ENCODE assay signal across 1 cellular context in genomic region chr17:42750730-42751356, GRCh38.
A peak's percentile ranks its signal among the peaks of the same experiment; 100 is the strongest.
TF ChIP-seq lines count a peak whose summit lies in the region.

No MANE protein-coding gene starts in this region.

TF ChIP-seq in K562, 482 proteins besides CTCF, POLR2A, EP300 and RAD21 (continued from another document and continues in another):
- TF ChIP-seq MLX (CRISPR knock-in tag; conservative IDR thresholded peaks at IDR 0.05) (no peak), L3MBTL2 (IDR thresholded peaks at IDR 0.05) (peak; percentile 18; the same call in 1 of the 2 replicates), THRAP3 (IDR thresholded peaks at IDR 0.05; ENCODE audit: borderline replicate concordance) (no peak), HSF4 (CRISPR knock-in tag; IDR thresholded peaks at IDR 0.05; ENCODE audit: borderline replicate concordance) (no peak), WHSC1 (IDR thresholded peaks at IDR 0.05; ENCODE audit: low read length) (no peak), ZC3H11A (IDR thresholded peaks at IDR 0.05; ENCODE audit: low read depth, low read length) (no peak), KDM5B (IDR thresholded peaks at IDR 0.05; ENCODE audit: insufficient replicate concordance, low read depth, low read length) (no peak), ZNF239 (CRISPR knock-in tag; IDR thresholded peaks at IDR 0.05) (0 out of 2 replicates have a peak, but pooled peaks have one; percentile 19), MIER1 (IDR thresholded peaks at IDR 0.05; ENCODE audit: low read depth) (no peak), ZBTB34 (CRISPR knock-in tag; IDR thresholded peaks at IDR 0.05) (no peak), CHAMP1 (IDR thresholded peaks at IDR 0.05) (no peak), HINFP (tag; conservative IDR thresholded peaks at IDR 0.05; ENCODE audit: low read depth) (no peak), ETV1 (tag; conservative IDR thresholded peaks at IDR 0.05; ENCODE audit: low read depth) (no peak), PREB (CRISPR knock-in tag; IDR thresholded peaks at IDR 0.05) (no peak), RBM15 (IDR thresholded peaks at IDR 0.05; ENCODE audit: insufficient read depth, low read length) (no peak), BCLAF1 (IDR thresholded peaks at IDR 0.05; ENCODE audit: borderline replicate concordance in 1 of 2, control insufficient read depth in 1 of 2, low read depth in 2 of 2, low read length in 1 of 2) (no peak), ZFP91 (CRISPR knock-in tag; IDR thresholded peaks at IDR 0.05) (no peak), IRF1 (CRISPR knock-in tag; IDR thresholded peaks at IDR 0.05; ENCODE audit: borderline replicate concordance) (no peak), PHF8 (IDR thresholded peaks at IDR 0.05; ENCODE audit: borderline replicate concordance, low read length) (no peak), ZKSCAN3 (CRISPR knock-in tag; IDR thresholded peaks at IDR 0.05) (no peak), TAF7 (tag; IDR thresholded peaks at IDR 0.05) (no peak), SOX6 (IDR thresholded peaks at IDR 0.05) (peak; percentile 86), ETS2 (tag; IDR thresholded peaks at IDR 0.05; ENCODE audit: borderline replicate concordance, poor library complexity, severe bottlenecking) (no peak), RBM39 (optimal IDR thresholded peaks at IDR 0.05; ENCODE audit: low read depth, low read length) (no peak), ZNF696 (CRISPR knock-in tag; conservative IDR thresholded peaks at IDR 0.05) (no peak), ZNF583 (CRISPR knock-in tag; IDR thresholded peaks at IDR 0.05) (peak; percentile 59; the same call in 1 of the 2 replicates), POLR2AphosphoS2 (IDR thresholded peaks at IDR 0.05; ENCODE audit: low read length) (no peak), DMBX1 (CRISPR knock-in tag; IDR thresholded peaks at IDR 0.05; ENCODE audit: borderline replicate concordance) (peak; percentile 87), E2F8 (IDR thresholded peaks at IDR 0.05; ENCODE audit: low read depth, partially characterized antibody) (no peak), HMBOX1 (IDR thresholded peaks at IDR 0.05) (no peak), ZNF512 (tag; IDR thresholded peaks at IDR 0.05) (no peak), MYC (IDR thresholded peaks at IDR 0.05; ENCODE audit: low read depth, low read length) (no peak), MYC (CRISPR knock-in tag; IDR thresholded peaks at IDR 0.05; ENCODE audit: borderline replicate concordance, low read depth) (no peak), SNRNP70 (optimal IDR thresholded peaks at IDR 0.05; ENCODE audit: low read depth, low read length) (no peak), SRSF1 (IDR thresholded peaks at IDR 0.05; ENCODE audit: low read depth, low read length) (no peak), ZEB2 (IDR thresholded peaks at IDR 0.05) (no peak), ZNF561 (CRISPR knock-in tag; conservative IDR thresholded peaks at IDR 0.05) (no peak), SPI1 (IDR thresholded peaks at IDR 0.05; ENCODE audit: borderline replicate concordance, low read depth, low read length) (peak; percentile 98), PRMT5 (CRISPR knock-in tag; IDR thresholded peaks at IDR 0.05) (no peak), CTBP1 (IDR thresholded peaks at IDR 0.05; ENCODE audit: borderline replicate concordance) (peak; percentile 80), ESRRA (IDR thresholded peaks at IDR 0.05; ENCODE audit: borderline replicate concordance, low read depth) (no peak), SNIP1 (IDR thresholded peaks at IDR 0.05; ENCODE audit: low read depth) (no peak), NFATC3 (IDR thresholded peaks at IDR 0.05) (0 out of 2 replicates have a peak, but pooled peaks have one; percentile 26), ZNF274 (IDR thresholded peaks at IDR 0.05; ENCODE audit: borderline replicate concordance, low read depth, low read length) (peak; percentile 56; the same call in 1 of the 2 replicates), ESRRB (CRISPR knock-in tag; IDR thresholded peaks at IDR 0.05; ENCODE audit: borderline replicate concordance) (no peak), PML (IDR thresholded peaks at IDR 0.05; ENCODE audit: low read length) (peak; percentile 86), ZNF143 (CRISPR knock-in tag; IDR thresholded peaks at IDR 0.05) (no peak), BMI1 (IDR thresholded peaks at IDR 0.05; ENCODE audit: low read length) (no peak)
